Comparison of ENCODE assay signal across 20 cellular contexts in the genomic region with DNA sequence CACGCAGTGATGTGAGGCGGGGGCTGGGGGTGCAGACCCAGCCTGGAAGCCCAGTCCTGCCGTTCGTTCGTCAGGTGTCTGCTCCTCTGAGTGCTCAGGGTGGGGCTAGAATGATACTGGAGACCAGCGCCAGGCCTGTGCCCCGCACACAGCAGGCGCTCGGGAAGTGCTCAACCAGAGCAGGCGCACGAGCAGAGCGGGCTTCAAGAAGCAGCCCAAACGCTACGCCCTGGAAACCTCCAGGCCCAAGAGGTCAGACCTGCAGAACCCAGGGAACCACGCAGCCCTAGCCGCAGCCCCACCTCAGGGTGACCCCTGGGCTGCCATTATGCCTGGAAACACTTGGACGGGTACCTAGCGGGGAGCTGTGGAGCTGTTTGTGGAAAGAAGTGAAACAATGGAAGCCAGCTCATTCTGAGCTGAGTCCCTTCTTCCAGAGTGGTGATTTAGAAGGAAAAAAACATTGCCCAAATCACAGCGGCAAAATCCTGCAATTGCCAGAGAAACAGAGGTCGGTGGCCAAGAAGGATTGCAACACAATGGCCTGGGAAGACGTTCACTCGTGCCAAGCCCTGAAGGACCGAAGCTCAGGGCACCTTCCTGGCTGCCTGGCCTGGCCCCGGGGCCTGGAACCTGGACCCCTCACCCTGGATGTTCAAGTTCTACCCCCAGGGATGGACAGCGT. TPM values are rescaled to one million over a fixed set of nuclear protein-coding genes. Genes with fewer than 3 reads are reported as not detected.
DNase-seq lines count a peak whose midpoint lies in the region; ATAC-seq and TF ChIP-seq lines count a peak whose summit lies in the region.
"Had no signal": no experiment of that assay in that cellular context is flagged by ENCODE, and none has a peak within 500 bp of the region (broad histone marks: within the 10 kb centered on the region; RNA-seq: fewer than 3 reads in every experiment).

No MANE protein-coding gene starts in this region.

- H3K4me1 ChIP-seq in lower lobe of right lung = peaks cover 48% of the 10 kb centered on the region
- peaks cover 17% of the 10 kb centered on the region for H3K4me1 ChIP-seq in testis
- H3K4me1 ChIP-seq: right lobe of liver had no signal

- WGBS in testis, 2 donors = 72 to 87% methylated on average over 4 to 25 of the region's 25 CpGs

- H3K36me3 ChIP-seq in lower lobe of right lung (no peaks in the 10 kb centered on the region), testis (ENCODE audit: low read depth, missing control alignments) (no peaks in the 10 kb centered on the region)
- H3K36me3 ChIP-seq: cardiac muscle cell, right lobe of liver had no signal

- H3K27ac ChIP-seq in C4-2B (peak overlapping the region; percentile 3; the same call in 1 of the 2 replicates), cingulate gyrus (ENCODE audit: low read depth, low read length) (peak overlapping the region; percentile 47), lower lobe of right lung (peak overlapping the region; percentile 36), testis (peak overlapping the region in 1 of 2 donors; percentile 50)
- H3K27ac ChIP-seq: cardiac muscle cell, right lobe of liver had no signal

- TF ChIP-seq POLR2A in testis (IDR thresholded peaks at IDR 0.05) = no peak

- TF ChIP-seq CTCF in C4-2B (conservative IDR thresholded peaks at IDR 0.05) (no peak), lower lobe of right lung (IDR thresholded peaks at IDR 0.05) (no peak), testis (IDR thresholded peaks at IDR 0.05) (no peak)

- H3K9me3 ChIP-seq in lower lobe of right lung (no peaks in the 10 kb centered on the region), testis (no peaks in the 10 kb centered on the region)
- H3K9me3 ChIP-seq: right lobe of liver had no signal

- ATAC-seq in lower lobe of right lung = no peak
- ATAC-seq in HG02678 (IDR thresholded peaks at IDR 0.05; ENCODE audit: unreplicated experiment) = no peak
- no peak for ATAC-seq in GM19395 (IDR thresholded peaks at IDR 0.05; ENCODE audit: unreplicated experiment)
- no peak for ATAC-seq in HG02973 (IDR thresholded peaks at IDR 0.05; ENCODE audit: unreplicated experiment)

- DNase-seq in lower lobe of right lung (no peak), testis (peak; percentile 53), NCI-H1092 treated with DMSO at 0.1 percent for 48 hours (lab: John Stamatoyannopoulos, UW) (no peak)
- DNase-seq: activated CD4-positive, alpha-beta T cell treated with anti-CD3 and anti-CD28 coated beads for 1 hour; activated CD8-positive, alpha-beta memory T cell treated with anti-CD3 and anti-CD28 coated beads, Interleukin-2, amount 50 U/mL, for 4 hours; activated naive CD4-positive, alpha-beta T cell treated with anti-CD3 and anti-CD28 coated beads, Interleukin-2, amount 50 U/mL, for 16 hours; AML-193; endodermal cell; KBM-7; NCI-H1105 treated with DMSO at 0.1 percent for 48 hours; right lobe of liver; SIG-M5; stimulated activated CD4-positive, alpha-beta T cell treated with anti-CD3 and anti-CD28 coated beads, Interleukin-4, amount 100 ng/mL, for 1 hour had no signal

- H3K4me3 ChIP-seq in lower lobe of right lung = no peak overlapping the region
- no peak overlapping the region for H3K4me3 ChIP-seq in testis
- H3K4me3 ChIP-seq: cardiac muscle cell, right lobe of liver had no signal

- H3K27me3 ChIP-seq in lower lobe of right lung (ENCODE audit: low read depth) (no peaks in the 10 kb centered on the region), testis (no peaks in the 10 kb centered on the region)
- H3K27me3 ChIP-seq: cardiac muscle cell, right lobe of liver had no signal

- intact Hi-C loops in lower lobe of right lung (cut with DNase I) = no loop called here
- intact Hi-C loops in testis (cut with DNase I; ENCODE audit: low total_unique reads) = no loop called here

RNA-seq across cellular contexts. Expression of a gene that starts 40.5 kb away (rescaled TPM):
- 1.9 TPM for total RNA-seq in lower lobe of right lung
- 1 to 10 TPM; 2.4 to 4.6 TPM for total RNA-seq in testis
- 2.3 TPM for polyA plus RNA-seq in testis (ENCODE audit: insufficient read depth, low read depth, low replicate concordance)
- total RNA-seq: glomerular endothelial cell had no signal
- polyA plus RNA-seq: cardiac muscle cell had no signal
